Comparison of ENCODE assay signal across 23 cellular contexts in the genomic region with DNA sequence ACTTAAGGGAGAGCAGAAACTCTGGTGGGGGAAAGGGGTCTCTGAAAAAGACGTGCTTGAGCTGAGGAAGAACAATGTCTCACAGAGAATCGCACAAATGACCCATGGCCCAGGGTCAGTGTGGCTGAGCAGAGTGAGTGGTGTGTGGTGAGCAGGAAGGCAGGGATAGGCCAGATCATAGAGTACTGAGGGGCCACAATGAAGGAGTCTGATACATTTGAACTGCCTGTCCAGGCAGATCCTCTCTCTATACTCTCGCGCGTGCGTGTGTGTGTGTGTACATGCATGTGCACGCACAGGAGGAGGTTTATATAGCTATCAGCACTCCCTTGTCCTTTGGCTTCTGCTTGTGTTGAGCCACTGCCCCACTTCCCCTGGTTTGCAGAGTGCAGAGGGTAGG.
DNase-seq lines count a peak whose midpoint lies in the region; ATAC-seq and TF ChIP-seq lines count a peak whose summit lies in the region.
"Had no signal": no experiment of that assay in that cellular context is flagged by ENCODE, and none has a peak within 500 bp of the region (broad histone marks: within the 10 kb centered on the region; RNA-seq: fewer than 3 reads in every experiment).

No MANE protein-coding gene starts in this region.

- no peaks in the 10 kb centered on the region for H3K36me3 Mint-ChIP-seq in T-helper 2 cell treated with Interferon-gamma antibody and Interleukin-4, amounts not matched to agents 5 μg/mL and 100 μg/mL, for 36 hours (ENCODE audit: low read depth)
- H3K36me3 Mint-ChIP-seq: CD4-positive, CD25-positive, alpha-beta regulatory T cell had no signal

- H3K4me3 Mint-ChIP-seq in T-helper 2 cell treated with Interferon-gamma antibody and Interleukin-4, amounts not matched to agents 5 μg/mL and 100 μg/mL, for 36 hours = no peak overlapping the region
- H3K4me3 Mint-ChIP-seq: activated naive CD4-positive, alpha-beta T cell treated with anti-CD3 and anti-CD28 coated beads for 36 hours; CD4-positive, CD25-positive, alpha-beta regulatory T cell; dendritic cell treated with granulocyte-macrophage colony-stimulating factor and Interleukin-4, amounts not matched to agents 40 ng/mL and 50 ng/mL, for 4 days had no signal

- BruUV-seq in Panc1 (replicated peaks; lab: Mats Ljungman, UMichigan) = no TSS peak

- H3K9me3 Mint-ChIP-seq in T-helper 2 cell treated with Interferon-gamma antibody and Interleukin-4, amounts not matched to agents 5 μg/mL and 100 μg/mL, for 36 hours = no peaks in the 10 kb centered on the region
- H3K9me3 Mint-ChIP-seq: activated naive CD4-positive, alpha-beta T cell treated with anti-CD3 and anti-CD28 coated beads for 36 hours; dendritic cell treated with granulocyte-macrophage colony-stimulating factor and Interleukin-4, amounts not matched to agents 40 ng/mL and 50 ng/mL, for 4 days had no signal

- no peaks in the 10 kb centered on the region for H3K9me3 ChIP-seq in HEK293 (ENCODE audit: control insufficient read depth, insufficient read depth, low read depth, low read length)
- H3K9me3 ChIP-seq in Panc1 (ENCODE audit: control insufficient read depth, insufficient read depth, low read depth, low read length) = peaks cover 11% of the 10 kb centered on the region; the same call in 1 of the 2 replicates
- no peaks in the 10 kb centered on the region for H3K9me3 ChIP-seq in heart right ventricle
- H3K9me3 ChIP-seq: psoas muscle, vagina had no signal

- H3K4me3 ChIP-seq in HEK293 (ENCODE audit: low read depth, low read length) (no peak overlapping the region), Panc1 (ENCODE audit: low read depth in 2 of 2, low read length in 2 of 2) (no peak overlapping the region), heart right ventricle (no peak overlapping the region)
- H3K4me3 ChIP-seq: K562, lung, psoas muscle, skin epidermis, vagina had no signal

- DNase-seq in Panc1 (ENCODE audit: low read depth, low spot score) (no peak), heart right ventricle (no peak), DMS79 treated with DMSO at 0.1 percent for 48 hours (lab: John Stamatoyannopoulos, UW) (no peak)
- no peak for DNase-seq in T-helper 2 cell treated with Interferon-gamma antibody and Interleukin-4, amounts not matched to agents 5 μg/mL and 100 μg/mL, for 36 hours (ENCODE audit: low spot score)
- DNase-seq: activated naive CD4-positive, alpha-beta T cell treated with anti-CD3 and anti-CD28 coated beads for 36 hours; amygdala; caudate nucleus; CD4-positive, CD25-positive, alpha-beta regulatory T cell; islet precursor cell; MM.1S; NCI-H2171; NCI-H510A treated with DMSO at 0.1 percent for 48 hours; nucleus accumbens; psoas muscle; T-helper 9 cell had no signal

- ATAC-seq in Panc1 = no peak
- ATAC-seq in heart right ventricle = peak in 7 of 8 donors; percentile 38 to 69 (median 60)
- ATAC-seq in HG03378 (IDR thresholded peaks at IDR 0.05; ENCODE audit: unreplicated experiment) = no peak
- ATAC-seq: K562, psoas muscle had no signal

- H3K36me3 ChIP-seq in HEK293 (ENCODE audit: control insufficient read depth in 2 of 2, insufficient read depth in 1 of 2, low read length in 2 of 2) (no peaks in the 10 kb centered on the region), Panc1 (ENCODE audit: control insufficient read depth, insufficient read depth, low read length) (no peaks in the 10 kb centered on the region), heart right ventricle (no peaks in the 10 kb centered on the region)
- H3K36me3 ChIP-seq: vagina had no signal

- H3K27ac Mint-ChIP-seq in T-helper 2 cell treated with Interferon-gamma antibody and Interleukin-4, amounts not matched to agents 5 μg/mL and 100 μg/mL, for 36 hours = no peak overlapping the region
- H3K27ac Mint-ChIP-seq: activated naive CD4-positive, alpha-beta T cell treated with anti-CD3 and anti-CD28 coated beads for 36 hours; dendritic cell treated with granulocyte-macrophage colony-stimulating factor and Interleukin-4, amounts not matched to agents 40 ng/mL and 50 ng/mL, for 4 days had no signal

- POLR2A ChIA-PET in HEK293 (lab: Yijun Ruan, JAX) = no interaction called here
- POLR2A ChIA-PET in Panc1 (lab: Charles Lee) = no interaction called here

- intact Hi-C loops in Panc1 (cut with micrococcal nuclease; ENCODE audit: unreplicated experiment) (no loop called here), heart right ventricle (cut with DNase I) (no loop called here)

- H3K27ac ChIP-seq in HEK293 (ENCODE audit: extremely low read depth, low read depth, low read length) = no peak overlapping the region
- peak overlapping the region; percentile 2; the same call in 1 of the 2 replicates for H3K27ac ChIP-seq in Panc1 (ENCODE audit: low read length)
- H3K27ac ChIP-seq in heart right ventricle = peak overlapping the region in 2 of 10 donors; percentile 10 to 43
- H3K27ac ChIP-seq in temporal lobe (ENCODE audit: low read depth, low read length) = peak overlapping the region; percentile 12
- H3K27ac ChIP-seq: psoas muscle, skin epidermis, vagina had no signal

- H3K4me1 ChIP-seq in HEK293 (ENCODE audit: control insufficient read depth, insufficient read depth, low read length) (no peaks in the 10 kb centered on the region), Panc1 (ENCODE audit: control insufficient read depth, insufficient read depth, low read length) (no peaks in the 10 kb centered on the region), heart right ventricle (peaks cover 0 to 25% (median 8%) of the 10 kb centered on the region in 9 donors)
- H3K4me1 ChIP-seq: psoas muscle, vagina had no signal

- H3K27me3 ChIP-seq in Panc1 (ENCODE audit: control insufficient read depth, insufficient read depth, low read length) (no peaks in the 10 kb centered on the region), heart right ventricle (no peaks in the 10 kb centered on the region)
- H3K27me3 ChIP-seq: vagina had no signal

- 65 to 87% methylated on average over 7 of the region's 7 CpGs for WGBS in heart right ventricle, 2 donors

- no peaks in the 10 kb centered on the region for H3K4me1 Mint-ChIP-seq in T-helper 2 cell treated with Interferon-gamma antibody and Interleukin-4, amounts not matched to agents 5 μg/mL and 100 μg/mL, for 36 hours (ENCODE audit: low read depth)

- CTCF ChIA-PET in HEK293 (lab: Yijun Ruan, JAX) = no interaction called here
- CTCF ChIA-PET in Panc1 (lab: Charles Lee) = no interaction called here

- TF ChIP-seq CTCF in HEK293 (tag by site-specific recombination; IDR thresholded peaks at IDR 0.05) (no peak), Panc1 (IDR thresholded peaks at IDR 0.05) (no peak), heart right ventricle (IDR thresholded peaks at IDR 0.05) (no peak)

- no peaks in the 10 kb centered on the region for H3K27me3 Mint-ChIP-seq in T-helper 2 cell treated with Interferon-gamma antibody and Interleukin-4, amounts not matched to agents 5 μg/mL and 100 μg/mL, for 36 hours (ENCODE audit: low read depth)
- H3K27me3 Mint-ChIP-seq: CD4-positive, CD25-positive, alpha-beta regulatory T cell; dendritic cell treated with granulocyte-macrophage colony-stimulating factor and Interleukin-4, amounts not matched to agents 40 ng/mL and 50 ng/mL, for 4 days had no signal

- in situ Hi-C loops in Panc1 (cut with HindIII; ENCODE audit: low pct_unique_long_range_greater_than_20kb, low sequenced_read_pairs) = no loop called here

TF ChIP-seq in HEK293, 187 proteins besides CTCF, POLR2A, EP300 and RAD21:
- TF ChIP-seq ZNF146 (tag by site-specific recombination; IDR thresholded peaks at IDR 0.05) (no peak), ZNF571 (tag by site-specific recombination; IDR thresholded peaks at IDR 0.05) (no peak), MYNN (tag by site-specific recombination; IDR thresholded peaks at IDR 0.05; ENCODE audit: borderline replicate concordance) (no peak), SCRT1 (tag by site-specific recombination; IDR thresholded peaks at IDR 0.05; ENCODE audit: borderline replicate concordance) (no peak), ZNF585B (tag by site-specific recombination; IDR thresholded peaks at IDR 0.05) (peak; percentile 33; the same call in 1 of the 2 replicates), SP7 (tag by site-specific recombination; IDR thresholded peaks at IDR 0.05) (no peak), ZBTB8A (tag by site-specific recombination; IDR thresholded peaks at IDR 0.05) (no peak)

Comparison
In these comparisons a context has a peak if more than half of its experiments do, and no peak if none do; other contexts are left out.
1. ATAC-seq: peak in heart right ventricle (7 of 8); none in Panc1 (single experiment) and HG03378 (single experiment).